8 cellular contexts compared by ENCODE assay signal in genomic region chr21:45981154-45981606, GRCh38. TPM values are rescaled to one million over a fixed set of nuclear protein-coding genes. Genes with fewer than 3 reads are reported as not detected.
DNase-seq lines count a peak whose midpoint lies in the region; ATAC-seq and TF ChIP-seq lines count a peak whose summit lies in the region.

No MANE protein-coding gene starts in this region.

- DNase-seq in BJ (ENCODE audit: low read depth) (peak; percentile 47), HL-60 (ENCODE audit: low read depth in 1 of 2, low spot score in 1 of 2) (peak; percentile 22 to 32), fibroblast of villous mesenchyme (ENCODE audit: low read depth) (peak; percentile 90), natural killer cell (no peak)
- DNase-seq in activated T-helper 9 cell treated with anti-CD3 and anti-CD28 coated beads, Interleukin-2, amount 50 U/mL, for 16 hours (ENCODE audit: low read depth) = peak; percentile 51

- H3K27ac ChIP-seq in HL-60 (replicated peaks) (no peak overlapping the region), subcutaneous abdominal adipose tissue (ENCODE audit: low read depth, low read length) (peak overlapping the region; percentile 92)

- H3K36me3 ChIP-seq in BJ (ENCODE audit: control insufficient read depth, insufficient read depth, low read length) (peaks cover 28% of the 10 kb centered on the region), subcutaneous abdominal adipose tissue (ENCODE audit: control insufficient read depth in 5 of 5, insufficient read depth in 5 of 5, low read length in 5 of 5) (peaks cover 0 to 23% (median 21%) of the 10 kb centered on the region in 5 donors)

- POLR2A ChIA-PET in BJ (lab: Charles Lee) = interaction anchor here (0.7 kb wide), 1 partner anchor 13 kb away, joined by 3 read pairs; no protein-coding TSS in a partner anchor

- peaks cover 9 to 59% (median 49%) of the 10 kb centered on the region in 5 donors for H3K4me1 ChIP-seq in subcutaneous abdominal adipose tissue (ENCODE audit: control insufficient read depth in 5 of 5, insufficient read depth in 5 of 5, low read length in 5 of 5)

- H3K4me3 ChIP-seq in BJ (ENCODE audit: low read depth, low read length) = peak overlapping the region; percentile 42
- no peak overlapping the region for H3K4me3 ChIP-seq in HL-60 (replicated peaks; ENCODE audit: insufficient read depth, low read length)
- H3K4me3 ChIP-seq in fibroblast of villous mesenchyme (ENCODE audit: low read depth, low read length) = peak overlapping the region; percentile 62
- H3K4me3 ChIP-seq in subcutaneous abdominal adipose tissue (ENCODE audit: low read depth in 1 of 5, low read length in 5 of 5) = peak overlapping the region; percentile 52 to 77 (median 62)

- intact Hi-C loops in natural killer cell (cut with micrococcal nuclease) = no loop called here

- no peak overlapping the region for H3K27ac Mint-ChIP-seq in natural killer cell

- no peaks in the 10 kb centered on the region for H3K27me3 ChIP-seq in BJ (ENCODE audit: control insufficient read depth, insufficient read depth, low read length)
- peaks cover 17% of the 10 kb centered on the region for H3K27me3 ChIP-seq in HL-60 (ENCODE audit: insufficient read depth, poor library complexity, severe bottlenecking)
- H3K27me3 ChIP-seq in subcutaneous abdominal adipose tissue (ENCODE audit: control insufficient read depth in 5 of 5, insufficient read depth in 4 of 5, low read length in 5 of 5) = peaks cover 0 to 5% (median 0%) of the 10 kb centered on the region in 5 donors

- no peaks in the 10 kb centered on the region for H3K36me3 Mint-ChIP-seq in natural killer cell

- peak; percentile 28 to 71 (median 59) for ATAC-seq in natural killer cell
- no peak for ATAC-seq in HG02571 (IDR thresholded peaks at IDR 0.05; ENCODE audit: unreplicated experiment)

- TF ChIP-seq CTCF in BJ (IDR thresholded peaks at IDR 0.05; ENCODE audit: insufficient read depth, low read depth, low read length) = no peak
- no peak for TF ChIP-seq CTCF in HL-60 (IDR thresholded peaks at IDR 0.05; ENCODE audit: insufficient read depth, low read length)
- TF ChIP-seq CTCF in fibroblast of villous mesenchyme (IDR thresholded peaks at IDR 0.05; ENCODE audit: insufficient read depth, low read depth, low read length) = no peak
- TF ChIP-seq CTCF in natural killer cell (IDR thresholded peaks at IDR 0.05) = no peak

- peaks cover 1 to 9% of the 10 kb centered on the region in 2 donors for H3K4me1 Mint-ChIP-seq in natural killer cell

- no peak overlapping the region for H3K4me3 Mint-ChIP-seq in natural killer cell

- H3K9me3 Mint-ChIP-seq in natural killer cell = peaks cover 5 to 6% of the 10 kb centered on the region in 2 donors

- no peaks in the 10 kb centered on the region for H3K9me3 ChIP-seq in subcutaneous abdominal adipose tissue (ENCODE audit: control insufficient read depth in 5 of 5, low read length in 5 of 5)

- H3K9ac ChIP-seq in subcutaneous abdominal adipose tissue (ENCODE audit: low read length in 5 of 5) = peak overlapping the region; percentile 52 to 94 (median 74)

- peaks cover 4 to 16% of the 10 kb centered on the region in 2 donors for H3K27me3 Mint-ChIP-seq in natural killer cell (ENCODE audit: low read depth in 2 of 2)

- CTCF ChIA-PET in BJ (lab: Yijun Ruan, JAX) = interaction anchor here (1.8 kb wide), 1 partner anchor 9 kb away, joined by 11 read pairs; no protein-coding TSS in a partner anchor

TF ChIP-seq in PFSK-1, 5 proteins besides CTCF, POLR2A, EP300 and RAD21:
- TF ChIP-seq FOXP2 (optimal IDR thresholded peaks at IDR 0.05; ENCODE audit: borderline replicate concordance, extremely low read depth, extremely low read length, insufficient read depth) (no peak), POLR2AphosphoS5 (IDR thresholded peaks at IDR 0.05; ENCODE audit: low read depth, low read length) (peak; percentile 79; the same call in 1 of the 2 replicates), REST (IDR thresholded peaks at IDR 0.05; ENCODE audit: insufficient read depth in 1 of 2, low read depth in 2 of 2, low read length in 2 of 2) (no peak), SIN3A (IDR thresholded peaks at IDR 0.05; ENCODE audit: borderline replicate concordance, insufficient read depth, low read length) (no peak)

RNA-seq across cellular contexts. Expression of gene COL6A1, which starts 0.4 kb away (rescaled TPM):
- 220 and 672 TPM in 2 replicates for polyA plus RNA-seq in BJ (2011; rRNA removed)
- polyA minus RNA-seq in BJ (2011; rRNA and poly(A)+ RNA removed) = 103 and 155 TPM in 2 replicates
- polyA plus RNA-seq in PFSK-1 (2012; ENCODE audit: insufficient read length, low read depth) = 626 TPM
- total RNA-seq in fibroblast of villous mesenchyme (538 and 819 TPM in 2 replicates), natural killer cell (1 to 10 TPM; 1.0 to 5.2 (median 2.5) TPM)

Comparison
In these comparisons a context has a peak if more than half of its experiments do, and no peak if none do; other contexts are left out.
1. RNA of gene COL6A1, which starts 0.4 kb away (total RNA-seq): 538 to 819 TPM in fibroblast of villous mesenchyme; 1.0 to 5.2 TPM in natural killer cell; every median in the first group is over 10 times any median in the second.